24 cellular contexts compared by ENCODE assay signal in genomic region chr2:176035013-176035691, GRCh38. TPM values are rescaled to one million over a fixed set of nuclear protein-coding genes. Genes with fewer than 3 reads are reported as not detected.
"Had no signal": no experiment of that assay in that cellular context is flagged by ENCODE, and none has a peak within 500 bp of the region (broad histone marks: within the 10 kb centered on the region; RNA-seq: fewer than 3 reads in every experiment).

No MANE protein-coding gene starts in this region.

- DNase-seq: activated CD4-positive, alpha-beta T cell treated with anti-CD3 and anti-CD28 coated beads for 4 hours; activated CD4-positive, alpha-beta T cell treated with anti-CD3 and anti-CD28 coated beads, Interleukin-2, amount 50 U/mL, for 4 hours; activated CD4-positive, CD25-positive, alpha-beta regulatory T cell; activated effector memory CD4-positive, alpha-beta T cell treated with Interleukin-2 at 50 U/mL for 16 hours; activated naive CD4-positive, alpha-beta T cell treated with Interleukin-2 at 50 U/mL for 16 hours; activated naive CD8-positive, alpha-beta T cell treated with anti-CD3 and anti-CD28 coated beads for 36 hours; adrenal gland; caudate nucleus; foreskin fibroblast; midbrain; naive thymus-derived CD8-positive, alpha-beta T cell; nucleus accumbens; pancreas; psoas muscle; stimulated activated CD4-positive, alpha-beta T cell treated with anti-CD3 and anti-CD28 coated beads, Interleukin-4, amount 100 ng/mL, for 1 hour; stimulated activated naive CD8-positive, alpha-beta T cell treated with anti-CD3 and anti-CD28 coated beads, Interleukin-15, Interleukin-2, amounts not matched to agents 100 U/mL and 50 U/mL, for 24 hours; uterus had no signal

- H3K4me3 ChIP-seq: adrenal gland, ascending aorta, pancreas, psoas muscle, thoracic aorta, uterus had no signal

- H3K4me1 ChIP-seq: adrenal gland, ascending aorta, pancreas, psoas muscle, uterus had no signal

- ATAC-seq: naive thymus-derived CD8-positive, alpha-beta T cell; pancreas; stimulated activated naive CD8-positive, alpha-beta T cell treated with anti-CD3 and anti-CD28 coated beads, Interleukin-15, Interleukin-2, amounts not matched to agents 100 U/mL and 50 U/mL, for 24 hours had no signal

- H3K36me3 ChIP-seq: adrenal gland, ascending aorta, pancreas, thoracic aorta, uterus had no signal

- H3K27me3 ChIP-seq: ascending aorta, pancreas, uterus had no signal

- H3K27ac ChIP-seq: adrenal gland, ascending aorta, pancreas, psoas muscle, thoracic aorta, uterus had no signal

- H3K9me3 ChIP-seq: adrenal gland, ascending aorta, pancreas, psoas muscle, thoracic aorta, uterus had no signal

RNA-seq across cellular contexts. Expression of gene EVX2, which starts 48.6 kb away (rescaled TPM):
- total RNA-seq: activated naive CD8-positive, alpha-beta T cell treated with anti-CD3 and anti-CD28 coated beads for 36 hours; adrenal gland; ascending aorta; endothelial cell of umbilical vein; lower leg skin; naive thymus-derived CD8-positive, alpha-beta T cell; pancreas; psoas muscle; T-helper 1 cell treated with Interleukin-12 subunit alpha and Interleukin-12 subunit beta and Interleukin-4 antibody, amounts not matched to agents 30 ng/mL and 1 ng/mL, for 36 hours; thoracic aorta had no signal
- polyA plus RNA-seq: adrenal gland; endothelial cell of umbilical vein; esophagus; naive thymus-derived CD8-positive, alpha-beta T cell; psoas muscle had no signal

RNA-seq across cellular contexts. Expression of gene HOXD13, which starts 57.4 kb away (rescaled TPM):
- total RNA-seq: activated naive CD8-positive, alpha-beta T cell treated with anti-CD3 and anti-CD28 coated beads for 36 hours; adrenal gland; ascending aorta; endothelial cell of umbilical vein; naive thymus-derived CD8-positive, alpha-beta T cell; neural crest cell; pancreas; psoas muscle; T-helper 1 cell treated with Interleukin-12 subunit alpha and Interleukin-12 subunit beta and Interleukin-4 antibody, amounts not matched to agents 30 ng/mL and 1 ng/mL, for 36 hours; thoracic aorta had no signal
- polyA plus RNA-seq: adrenal gland; endothelial cell of umbilical vein; esophagus; naive thymus-derived CD8-positive, alpha-beta T cell; pancreas had no signal
